32 cellular contexts compared by ENCODE assay signal in genomic region chr4:86368433-86368832, GRCh38. TPM values are rescaled to one million over a fixed set of nuclear protein-coding genes. Genes with fewer than 3 reads are reported as not detected.
"Had no signal": no experiment of that assay in that cellular context is flagged by ENCODE, and none has a peak within 500 bp of the region (broad histone marks: within the 10 kb centered on the region; RNA-seq: fewer than 3 reads in every experiment).

No MANE protein-coding gene starts in this region.

- H3K4me3 ChIP-seq: adrenal gland, body of pancreas, esophagus squamous epithelium, gastroesophageal sphincter had no signal

- H3K27me3 ChIP-seq: adrenal gland, body of pancreas, esophagus squamous epithelium, gastroesophageal sphincter had no signal

- H3K27ac ChIP-seq: adrenal gland, body of pancreas, epithelial cell of prostate, esophagus squamous epithelium, gastroesophageal sphincter, WERI-Rb-1 had no signal

- H3K9me3 ChIP-seq: adrenal gland, body of pancreas, esophagus squamous epithelium, gastroesophageal sphincter had no signal

- H3K4me1 Mint-ChIP-seq: activated B cell treated with CpG ODN at 0.5 μM for 24 hours; activated T-helper 17 cell treated with anti-CD3 and anti-CD28 coated beads, Interleukin-2, amount 50 U/mL, for 72 hours; T-helper 17 cell had no signal

- H3K36me3 Mint-ChIP-seq: activated naive CD8-positive, alpha-beta T cell had no signal

- H3K27me3 Mint-ChIP-seq: activated CD8-positive, alpha-beta T cell treated with anti-CD3 and anti-CD28 coated beads for 36 hours; activated naive CD8-positive, alpha-beta T cell; T-helper 17 cell had no signal

- H3K27ac Mint-ChIP-seq: activated B cell treated with CpG ODN at 0.5 μM for 24 hours; activated CD8-positive, alpha-beta T cell treated with anti-CD3 and anti-CD28 coated beads for 36 hours; activated naive CD8-positive, alpha-beta T cell; activated T-helper 17 cell treated with anti-CD3 and anti-CD28 coated beads, Interleukin-2, amount 50 U/mL, for 72 hours; effector memory CD8-positive, alpha-beta T cell; T-helper 17 cell; T-helper 2 cell treated with Interferon-gamma antibody and Interleukin-4, amounts not matched to agents 5 μg/mL and 100 μg/mL, for 36 hours had no signal

- H3K4me3 Mint-ChIP-seq: activated B cell treated with CpG ODN at 0.5 μM for 24 hours; activated CD8-positive, alpha-beta T cell treated with anti-CD3 and anti-CD28 coated beads for 36 hours; activated naive CD8-positive, alpha-beta T cell; activated T-cell treated with anti-CD3 and anti-CD28 coated beads, Interleukin-2, amount 50 U/mL, for 4 hours; activated T-helper 17 cell treated with anti-CD3 and anti-CD28 coated beads, Interleukin-2, amount 50 U/mL, for 72 hours; effector memory CD8-positive, alpha-beta T cell; T-helper 17 cell; T-helper 2 cell treated with Interferon-gamma antibody and Interleukin-4, amounts not matched to agents 5 μg/mL and 100 μg/mL, for 36 hours had no signal

- H3K4me1 ChIP-seq: body of pancreas, esophagus squamous epithelium, gastroesophageal sphincter had no signal

- H3K36me3 ChIP-seq: adrenal gland, esophagus squamous epithelium, gastroesophageal sphincter, WERI-Rb-1 had no signal

- DNase-seq: activated B cell treated with CpG ODN at 0.5 μM for 24 hours; activated CD4-positive, alpha-beta T cell treated with anti-CD3 and anti-CD28 coated beads for 48 hours; activated CD4-positive, alpha-beta T cell treated with anti-CD3 and anti-CD28 coated beads, Interleukin-2, amount 50 U/mL, for 1 hour; activated CD4-positive, alpha-beta T cell treated with anti-CD3 and anti-CD28 coated beads, Interleukin-2, amount 50 U/mL, for 48 hours; activated CD8-positive, alpha-beta memory T cell treated with anti-CD3 and anti-CD28 coated beads for 24 hours; activated CD8-positive, alpha-beta T cell treated with anti-CD3 and anti-CD28 coated beads for 36 hours; activated effector memory CD4-positive, alpha-beta T cell treated with Interleukin-2 at 50 U/mL for 16 hours; activated gamma-delta T cell treated with Interleukin-2 at 50 U/mL for 16 hours; activated naive CD4-positive, alpha-beta T cell treated with anti-CD3 and anti-CD28 coated beads, Interleukin-2, amount 50 U/mL, for 16 hours; activated naive CD4-positive, alpha-beta T cell treated with Interleukin-2 at 50 U/mL for 16 hours; activated T-cell treated with anti-CD3 and anti-CD28 coated beads, Interleukin-2, amount 50 U/mL, for 4 hours; adrenal gland; amygdala; aorta; body of pancreas; caudate nucleus; cortex of kidney; dermis blood vessel endothelial cell; effector CD4-positive, alpha-beta T cell; effector memory CD8-positive, alpha-beta T cell; esophagus squamous epithelium; foreskin melanocyte; T-helper 1 cell; T-helper 17 cell; T1000; WERI-Rb-1 had no signal

RNA-seq across cellular contexts. Expression of gene MAPK10, which starts 8.6 kb away (rescaled TPM):
- total RNA-seq: activated CD8-positive, alpha-beta T cell treated with anti-CD3 and anti-CD28 coated beads for 36 hours; endothelial cell of umbilical vein had no signal
